Comparison of ENCODE assay signal across 1 cellular context in genomic region chr17:31842416-31843381, GRCh38.
A peak's percentile ranks its signal among the peaks of the same experiment; 100 is the strongest.
TF ChIP-seq lines count a peak whose summit lies in the region.

No MANE protein-coding gene starts in this region.

TF ChIP-seq in K562, 482 proteins besides CTCF, POLR2A, EP300 and RAD21 (continued from another document):
- no peak for TF ChIP-seq ZNF407 (IDR thresholded peaks at IDR 0.05; ENCODE audit: low read depth)
- no peak for TF ChIP-seq RFX7 (CRISPR knock-in tag; IDR thresholded peaks at IDR 0.05)
- TF ChIP-seq HNRNPLL (IDR thresholded peaks at IDR 0.05; ENCODE audit: low read depth, low read length, poor library complexity, severe bottlenecking) = peak; percentile 49
- no peak for TF ChIP-seq MIER1 (IDR thresholded peaks at IDR 0.05; ENCODE audit: low read depth)
- TF ChIP-seq RREB1 (CRISPR knock-in tag; IDR thresholded peaks at IDR 0.05) = no peak
- TF ChIP-seq SMC3 (conservative IDR thresholded peaks at IDR 0.05; ENCODE audit: insufficient read depth, low read depth, low read length) = peak; percentile 92
- TF ChIP-seq ARID2 (IDR thresholded peaks at IDR 0.05) = peak; percentile 66
- TF ChIP-seq ZNF583 (CRISPR knock-in tag; IDR thresholded peaks at IDR 0.05) = no peak
- no peak for TF ChIP-seq ZNF639 (CRISPR knock-in tag; conservative IDR thresholded peaks at IDR 0.05 in 1 of 2, IDR thresholded peaks at IDR 0.05 in 1 of 2)
TF ChIP-seq in K562: peak in this region for 12.
